ENCODE assay signal across 8 cellular contexts in the genomic region with DNA sequence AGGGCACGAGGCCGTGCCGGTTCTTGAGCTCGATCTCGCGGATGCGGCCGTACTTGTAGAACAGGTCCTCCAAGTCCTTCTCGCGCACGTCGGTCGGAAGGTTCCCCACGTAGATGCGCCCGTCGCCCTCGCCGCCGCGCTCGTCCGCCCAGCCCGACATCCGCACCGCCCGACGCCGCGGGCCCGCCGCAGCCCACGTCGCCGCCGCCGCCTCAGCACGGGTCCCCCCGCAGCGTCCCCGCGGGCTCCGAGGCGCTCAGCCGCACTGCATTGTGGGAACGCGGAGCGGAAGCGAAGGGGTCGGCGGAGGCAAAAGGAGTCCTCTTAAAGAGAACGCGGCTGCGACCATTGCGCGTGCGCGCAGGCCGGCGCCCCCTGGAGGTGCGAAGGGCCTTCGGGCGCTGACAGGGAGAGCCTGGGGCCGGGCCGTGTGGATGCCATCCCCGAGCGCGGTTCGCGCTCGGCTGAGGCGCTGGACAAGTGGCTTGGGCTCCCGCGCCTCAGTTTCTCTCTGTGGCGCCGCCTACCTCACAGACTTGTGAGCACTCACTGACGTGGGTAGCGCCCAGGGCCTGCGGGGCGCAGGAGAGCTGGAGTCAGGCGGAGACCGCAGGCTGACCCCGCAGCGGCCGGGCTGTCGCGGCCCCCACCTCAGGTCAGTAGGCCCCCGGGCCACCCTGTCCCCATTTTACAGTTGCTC. TPM values are rescaled to one million over a fixed set of nuclear protein-coding genes. Genes with fewer than 3 reads are reported as not detected.
DNase-seq lines count a peak whose midpoint lies in the region; ATAC-seq and TF ChIP-seq lines count a peak whose summit lies in the region.

A gene with protein sequence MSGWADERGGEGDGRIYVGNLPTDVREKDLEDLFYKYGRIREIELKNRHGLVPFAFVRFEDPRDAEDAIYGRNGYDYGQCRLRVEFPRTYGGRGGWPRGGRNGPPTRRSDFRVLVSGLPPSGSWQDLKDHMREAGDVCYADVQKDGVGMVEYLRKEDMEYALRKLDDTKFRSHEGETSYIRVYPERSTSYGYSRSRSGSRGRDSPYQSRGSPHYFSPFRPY (minus strand): TSS at position 299 of the 700 bp plus-strand sequence. CDS start 139 bp downstream, at position 160.

- 0% methylated on average over 14 of the region's 88 CpGs for WGBS in mammary epithelial cell (ENCODE audit: low coverage, missing lambda C conversion rate)

- H2AFZ ChIP-seq in mammary epithelial cell (ENCODE audit: low read depth, low read length): peak within 1 kb of the TSS; percentile 89

- in situ Hi-C loops in mammary epithelial cell (cut with MboI; ENCODE audit: low sequenced_read_pairs in 2 of 2): no loop called here

- no TSS peak for BruUV-seq in mammary epithelial cell (replicated peaks; lab: Mats Ljungman, UMichigan)

- ATAC-seq in GM18873 (IDR thresholded peaks at IDR 0.05; ENCODE audit: low FRiP score, unreplicated experiment) (peak; percentile 76), HG03139 (IDR thresholded peaks at IDR 0.05; ENCODE audit: unreplicated experiment) (peak; percentile 80)

- H4K20me1 ChIP-seq in mammary epithelial cell (ENCODE audit: insufficient read depth, low read length): no peaks in the 10 kb centered on the region

- H3K4me1 ChIP-seq in mammary epithelial cell (ENCODE audit: insufficient read depth, low read length): peaks cover 16% of the 10 kb centered on the region

- H3K27me3 ChIP-seq in WERI-Rb-1 (ENCODE audit: insufficient read depth, low read depth, severe bottlenecking) (no peaks in the 10 kb centered on the region), mammary epithelial cell (ENCODE audit: insufficient read depth, low read length) (no peaks in the 10 kb centered on the region)

- TF ChIP-seq CTCF in AG04449 (IDR thresholded peaks at IDR 0.05; ENCODE audit: insufficient read depth, low read length, missing control alignments) (peak; percentile 96), WERI-Rb-1 (IDR thresholded peaks at IDR 0.05; ENCODE audit: low read depth, low read length) (peak; percentile 96), mammary epithelial cell (conservative IDR thresholded peaks at IDR 0.05 in 1 of 2, IDR thresholded peaks at IDR 0.05 in 1 of 2; ENCODE audit: extremely low read depth in 1 of 2, insufficient read depth in 1 of 2, low read depth in 1 of 2, low read length in 2 of 2) (peak; percentile 62 to 93)

- H3K79me2 ChIP-seq in mammary epithelial cell (ENCODE audit: insufficient read depth, low read length): peaks cover 87% of the 10 kb centered on the region

- intact Hi-C loops in mammary epithelial cell (cut with micrococcal nuclease): loop anchor here (1.0 to 2.0 kb wide), 2 partner anchors 27 to 69 kb away; partner anchors contain the start of gene DYNLL1

- dilution Hi-C loops in mammary epithelial cell (cut with HindIII; ENCODE audit: low sequenced_read_pairs): no loop called here

- H3K4me3 ChIP-seq in AG04449 (ENCODE audit: low read depth, low read length): peak within 1 kb of the TSS; percentile 96
- peak within 1 kb of the TSS; percentile 71 for H3K4me3 ChIP-seq in WERI-Rb-1 (ENCODE audit: low read depth, low read length)
- peak within 1 kb of the TSS; percentile 79 to 92 (median 79) for H3K4me3 ChIP-seq in mammary epithelial cell (replicated peaks in 1 of 3; ENCODE audit: insufficient read depth in 1 of 3, low read depth in 2 of 3, low read length in 3 of 3)

- H3K9ac ChIP-seq in mammary epithelial cell (ENCODE audit: insufficient read depth, low read length): peak within 1 kb of the TSS; percentile 76

- H3K9me3 ChIP-seq in WERI-Rb-1 (ENCODE audit: severe bottlenecking) (no peaks in the 10 kb centered on the region), mammary epithelial cell (replicated peaks; ENCODE audit: insufficient read depth, low read length) (no peaks in the 10 kb centered on the region)

- POLR2A ChIA-PET in AG04449 (lab: Yijun Ruan, JAX): interaction anchor here (0.5 kb wide), 1 partner anchor 27 kb away, joined by 3 read pairs; no protein-coding TSS in a partner anchor

- H3K27ac ChIP-seq in WERI-Rb-1 (peak within 1 kb of the TSS; percentile 91), mammary epithelial cell (ENCODE audit: insufficient read depth, low read depth, low read length) (peak within 1 kb of the TSS; percentile 64)

- DNase-seq in AG04449 (ENCODE audit: low read depth, low spot score): peak; percentile 75
- DNase-seq in NCI-H2196 treated with DMSO at 0.1 percent for 48 hours (lab: John Stamatoyannopoulos, UW; ENCODE audit: unreplicated experiment): peak; percentile 84
- DNase-seq in WERI-Rb-1: peak; percentile 96
- DNase-seq in mammary epithelial cell: peak; percentile 91
- peak; percentile 98 for DNase-seq in iPS-NIHi7 (ENCODE audit: extremely low spot score)
- peak; percentile 96 for DNase-seq in smooth muscle cell of the brain vasculature (ENCODE audit: low read depth, low spot score)

- CTCF ChIA-PET in AG04449 (lab: Yijun Ruan, JAX): interaction anchor here (0.7 to 13.2 kb wide), 26 partner anchors 9 to 242 kb away, joined by 3 to 242 read pairs (median 5); partner anchors contain the start of genes COX6A1, DYNLL1, GATC and SIRT4
- CTCF ChIA-PET in mammary epithelial cell (lab: Charles Lee; ENCODE audit: low non-redundant PET): no interaction called here

- H3K4me2 ChIP-seq in mammary epithelial cell (ENCODE audit: insufficient read depth, low read depth, low read length): peak within 1 kb of the TSS; percentile 88

- H3K36me3 ChIP-seq in WERI-Rb-1 (peaks cover 35% of the 10 kb centered on the region), mammary epithelial cell (ENCODE audit: insufficient read depth, low read length) (peaks cover 14% of the 10 kb centered on the region)

RNA-seq across cellular contexts. Expression of the gene that starts here (rescaled TPM):
- total RNA-seq in mammary epithelial cell: 100 to 1,000 TPM in 1 of 2 donors, 10 to 100 TPM in 1; 84.7 to 205 TPM
- 143 TPM for polyA plus RNA-seq in mammary epithelial cell
- 72.0 TPM for polyA minus RNA-seq in mammary epithelial cell

Comparison
In these comparisons a context has a peak if more than half of its experiments do, and no peak if none do; other contexts are left out.
1. Peak in every context shown above with its lines: DNase-seq, ATAC-seq, H3K4me3 ChIP-seq and H3K27ac ChIP-seq.